Comparison of ENCODE assay signal across 9 cellular contexts in genomic region chrX:16212436-16212835, GRCh38. TPM values are rescaled to one million over a fixed set of nuclear protein-coding genes. Genes with fewer than 3 reads are reported as not detected.
DNase-seq lines count a peak whose midpoint lies in the region; ATAC-seq and TF ChIP-seq lines count a peak whose summit lies in the region.
"Had no signal": no experiment of that assay in that cellular context is flagged by ENCODE, and none has a peak within 500 bp of the region (broad histone marks: within the 10 kb centered on the region; RNA-seq: fewer than 3 reads in every experiment).

No MANE protein-coding gene starts in this region.

- H3K27ac ChIP-seq in brain microvascular endothelial cell = no peak overlapping the region
- no peak overlapping the region for H3K27ac ChIP-seq in mesendoderm (ENCODE audit: low read depth, low read length)
- H3K27ac ChIP-seq: SK-N-MC had no signal

- DNase-seq in EH (ENCODE audit: low read depth) (peak; percentile 26), HT1080 (ENCODE audit: low read depth) (peak; percentile 29), brain microvascular endothelial cell (peak; percentile 32), mesendoderm (peak; percentile 62)
- no peak for DNase-seq in stimulated activated naive CD8-positive, alpha-beta T cell treated with anti-CD3 and anti-CD28 coated beads, Interleukin-15, Interleukin-2, amounts not matched to agents 100 U/mL and 50 U/mL, for 24 hours
- DNase-seq: stimulated activated CD4-positive, alpha-beta T cell treated with anti-CD3 and anti-CD28 coated beads, Interleukin-15, amount 100 ng/mL, for 24 hours had no signal

- no peak overlapping the region for H3K23ac ChIP-seq in mesendoderm (ENCODE audit: low read length)

- H2AK5ac ChIP-seq in mesendoderm (ENCODE audit: low read length) = peak overlapping the region; percentile 27

- H3K4ac ChIP-seq in mesendoderm (ENCODE audit: low read depth, low read length) = no peak overlapping the region

- no peak overlapping the region for H4K8ac ChIP-seq in mesendoderm (ENCODE audit: low read depth, low read length)

- no peaks in the 10 kb centered on the region for H3K4me1 ChIP-seq in mesendoderm (ENCODE audit: control insufficient read depth, low read depth, low read length)

- H3K27me3 ChIP-seq in brain microvascular endothelial cell (replicated peaks) (no peaks in the 10 kb centered on the region), mesendoderm (ENCODE audit: insufficient read depth, low read length, poor library complexity) (no peaks in the 10 kb centered on the region)

- H3K36me3 ChIP-seq in brain microvascular endothelial cell (replicated peaks) (no peaks in the 10 kb centered on the region), mesendoderm (ENCODE audit: control insufficient read depth, insufficient read depth, low read length) (no peaks in the 10 kb centered on the region)

- H3K4me2 ChIP-seq in mesendoderm (ENCODE audit: low read length) = no peak overlapping the region

- peak overlapping the region; percentile 65 for H3K56ac ChIP-seq in mesendoderm (ENCODE audit: low read length)

- in situ Hi-C loops in brain microvascular endothelial cell (cut with HindIII; ENCODE audit: low pct_ligation_motif_present, low sequenced_read_pairs) = no loop called here

- no peak overlapping the region for H4K5ac ChIP-seq in mesendoderm (ENCODE audit: low read length)

- H3K79me2 ChIP-seq in mesendoderm (ENCODE audit: control insufficient read depth, insufficient read depth, low read length) = no peaks in the 10 kb centered on the region

- H3K18ac ChIP-seq in mesendoderm (ENCODE audit: low read length) = peak overlapping the region; percentile 9

- peak; percentile 62 for TF ChIP-seq CTCF in brain microvascular endothelial cell (IDR thresholded peaks at IDR 0.05; ENCODE audit: low read depth, low read length, missing control alignments)

- H2BK120ac ChIP-seq in mesendoderm (ENCODE audit: low read depth, low read length) = peak overlapping the region; percentile 16

- no peak overlapping the region for H3K4me3 ChIP-seq in brain microvascular endothelial cell (ENCODE audit: low read depth, low read length)
- H3K4me3 ChIP-seq in mesendoderm (ENCODE audit: low read length) = no peak overlapping the region
- H3K4me3 ChIP-seq: SK-N-MC had no signal

- H2BK5ac ChIP-seq in mesendoderm (ENCODE audit: low read length) = peak overlapping the region; percentile 76

- no peak for ATAC-seq in GM19023 (IDR thresholded peaks at IDR 0.05; ENCODE audit: unreplicated experiment)
- ATAC-seq in activated CD4-positive, CD25-positive, alpha-beta regulatory T cell treated with anti-CD3 and anti-CD28 coated beads, Interleukin-2, amount 50 U/mL, for 24 hours = no peak
- ATAC-seq in stimulated activated naive CD8-positive, alpha-beta T cell treated with anti-CD3 and anti-CD28 coated beads, Interleukin-15, Interleukin-2, amounts not matched to agents 100 U/mL and 50 U/mL, for 24 hours = no peak

- no peak overlapping the region for H3K9ac ChIP-seq in mesendoderm (ENCODE audit: low read length)

- H3K79me1 ChIP-seq in mesendoderm (ENCODE audit: low read length) = no peaks in the 10 kb centered on the region

- H2BK15ac ChIP-seq in mesendoderm (replicated peaks; ENCODE audit: low read depth) = no peak overlapping the region

RNA-seq across cellular contexts. Expression of gene MAGEB17, which starts 45.2 kb away (rescaled TPM):
- total RNA-seq in HT1080 (2014; rRNA removed; shearing (Covaris generic)) = not detected in 2 replicates
- polyA plus RNA-seq in HT1080 (2015; cell fraction: cytosol; rRNA removed) = 0.10 TPM in 1 of 2 replicates, not detected in the other
- polyA plus RNA-seq in HT1080 (2015; cell fraction: nucleus; rRNA removed) = not detected in 2 replicates
- polyA plus RNA-seq in mesendoderm (2013, experiment 1 of 2) = 0.20 TPM
- polyA plus RNA-seq in mesendoderm (2013, experiment 2 of 2) = 0.28 TPM
